ENCODE assay signal across 23 cellular contexts in genomic region chr11:58133329-58134076, GRCh38. TPM values are rescaled to one million over a fixed set of nuclear protein-coding genes. Genes with fewer than 3 reads are reported as not detected.
"Had no signal": no experiment of that assay in that cellular context is flagged by ENCODE, and none has a peak within 500 bp of the region (broad histone marks: within the 10 kb centered on the region; RNA-seq: fewer than 3 reads in every experiment).

No MANE protein-coding gene starts in this region.

- H3K27me3 ChIP-seq: adrenal gland, heart left ventricle, transverse colon, vagina had no signal

- H3K4me1 ChIP-seq: adrenal gland, heart left ventricle, transverse colon, vagina had no signal

- ATAC-seq: activated CD8-positive, alpha-beta T cell treated with anti-CD3 and anti-CD28 coated beads for 36 hours; heart left ventricle; left ventricle myocardium superior had no signal

- H3K36me3 ChIP-seq: adrenal gland, heart left ventricle, transverse colon, vagina had no signal

- H3K27ac ChIP-seq: adrenal gland, coronary artery, heart left ventricle, transverse colon, vagina had no signal

- H3K9me3 ChIP-seq: adrenal gland, heart left ventricle, transverse colon, vagina had no signal

- DNase-seq: activated CD4-positive, alpha-beta T cell treated with anti-CD3 and anti-CD28 coated beads for 48 hours; activated CD8-positive, alpha-beta T cell treated with anti-CD3 and anti-CD28 coated beads for 36 hours; activated effector memory CD4-positive, alpha-beta T cell treated with Interleukin-2 at 50 U/mL for 16 hours; activated T-cell treated with anti-CD3 and anti-CD28 coated beads, Interleukin-2, amount 50 U/mL, for 4 hours; adrenal gland; caudate nucleus; heart left ventricle; left ventricle myocardium superior; mesenchymal stem cell; natural killer cell; posterior cingulate gyrus; retina; stimulated activated CD4-positive, alpha-beta T cell treated with anti-CD3 and anti-CD28 coated beads, Interleukin-15, amount 100 ng/mL, for 24 hours; stimulated activated CD4-positive, alpha-beta T cell treated with anti-CD3 and anti-CD28 coated beads, Interleukin-4, amount 100 ng/mL, for 1 hour; stimulated activated naive CD4-positive, alpha-beta T cell treated with Interleukin-2 at 50 U/mL for 16 hours; substantia nigra; T-helper 2 cell; transverse colon had no signal

- H3K4me3 ChIP-seq: adrenal gland, coronary artery, heart left ventricle, transverse colon, vagina had no signal

RNA-seq across cellular contexts. Expression of gene OR9I1, which starts 8.2 kb away (rescaled TPM):
- total RNA-seq: activated CD8-positive, alpha-beta T cell treated with anti-CD3 and anti-CD28 coated beads for 36 hours; activated T-cell treated with anti-CD3 and anti-CD28 coated beads, Interleukin-2, amount 50 U/mL, for 4 hours; adrenal gland; fibroblast of lung; frontal cortex; heart left ventricle; left ventricle myocardium superior; natural killer cell; skeletal muscle tissue; transverse colon; vagina had no signal
- polyA plus RNA-seq: adrenal gland, fibroblast of lung, heart left ventricle had no signal

RNA-seq across cellular contexts. Expression of gene OR9Q2, which starts 55.4 kb away (rescaled TPM):
- total RNA-seq: activated CD8-positive, alpha-beta T cell treated with anti-CD3 and anti-CD28 coated beads for 36 hours; activated T-cell treated with anti-CD3 and anti-CD28 coated beads, Interleukin-2, amount 50 U/mL, for 4 hours; adrenal gland; fibroblast of lung; heart left ventricle; left ventricle myocardium superior; natural killer cell; transverse colon; vagina had no signal
- polyA plus RNA-seq: adrenal gland, fibroblast of lung, heart left ventricle had no signal
